In genomic region chr17:42010898-42011516, GRCh38 we compare ENCODE assay signal across 10 cellular contexts.
A peak's percentile ranks its signal among the peaks of the same experiment; 100 is the strongest.
DNase-seq lines count a peak whose midpoint lies in the region; ATAC-seq and TF ChIP-seq lines count a peak whose summit lies in the region.
"Had no signal": no experiment of that assay in that cellular context is flagged by ENCODE, and none has a peak within 500 bp of the region (broad histone marks: within the 10 kb centered on the region; RNA-seq: fewer than 3 reads in every experiment).

No MANE protein-coding gene starts in this region.

- no peak overlapping the region for H3K4me3 Mint-ChIP-seq in nephron progenitor cell

- H3K27ac Mint-ChIP-seq in nephron progenitor cell = peak overlapping the region; percentile 21

- peak overlapping the region; percentile 7 for H3K27ac ChIP-seq in brain microvascular endothelial cell

- no peak for TF ChIP-seq CTCF in brain microvascular endothelial cell (IDR thresholded peaks at IDR 0.05; ENCODE audit: low read depth, low read length, missing control alignments)
- TF ChIP-seq CTCF in nephron progenitor cell (IDR thresholded peaks at IDR 0.05) = no peak

- no peak overlapping the region for H3K4me3 ChIP-seq in brain microvascular endothelial cell (ENCODE audit: low read depth, low read length)
- H3K4me3 ChIP-seq: lung had no signal

- H3K36me3 Mint-ChIP-seq in nephron progenitor cell (ENCODE audit: low read depth) = peaks cover 46% of the 10 kb centered on the region

- peak; percentile 34 for DNase-seq in ELF-1 (ENCODE audit: low read depth, low spot score)
- peak; percentile 40 for DNase-seq in KBM-7
- DNase-seq in brain microvascular endothelial cell = peak; percentile 36
- DNase-seq in nephron progenitor cell = no peak
- DNase-seq in COLO668 (lab: John Stamatoyannopoulos, UW; ENCODE audit: unreplicated experiment) = no peak
- DNase-seq in stimulated activated CD4-positive, alpha-beta T cell treated with anti-CD3 and anti-CD28 coated beads, Interleukin-4, amount 100 ng/mL, for 1 hour = no peak
- DNase-seq: NCI-H1694 had no signal

- no peaks in the 10 kb centered on the region for H3K9me3 Mint-ChIP-seq in nephron progenitor cell

- no peak for ATAC-seq in GM21367 (IDR thresholded peaks at IDR 0.05; ENCODE audit: unreplicated experiment)
- ATAC-seq in HG02610 (IDR thresholded peaks at IDR 0.05; ENCODE audit: unreplicated experiment) = no peak

- peaks cover 3% of the 10 kb centered on the region for H3K27me3 Mint-ChIP-seq in nephron progenitor cell (ENCODE audit: low read depth, poor library complexity)

- in situ Hi-C loops in KBM-7 (cut with MboI; ENCODE audit: low pct_unique_long_range_greater_than_20kb, low sequenced_read_pairs) (no loop called here), brain microvascular endothelial cell (cut with HindIII; ENCODE audit: low pct_ligation_motif_present, low sequenced_read_pairs) (no loop called here)

- H3K27me3 ChIP-seq in brain microvascular endothelial cell (replicated peaks) = no peaks in the 10 kb centered on the region

- H3K4me1 Mint-ChIP-seq in nephron progenitor cell = peaks cover 19% of the 10 kb centered on the region

- no peaks in the 10 kb centered on the region for H3K36me3 ChIP-seq in brain microvascular endothelial cell (replicated peaks)

Comparison
In these comparisons a context has a peak if more than half of its experiments do, and no peak if none do; other contexts are left out.
1. DNase-seq: peak in ELF-1 (single experiment), KBM-7 (single experiment) and brain microvascular endothelial cell (single experiment); none in nephron progenitor cell (single experiment), COLO668 (single experiment) and stimulated activated CD4-positive, alpha-beta T cell treated with anti-CD3 and anti-CD28 coated beads, Interleukin-4, amount 100 ng/mL, for 1 hour (single experiment).